15 cellular contexts compared by ENCODE assay signal in the genomic region with DNA sequence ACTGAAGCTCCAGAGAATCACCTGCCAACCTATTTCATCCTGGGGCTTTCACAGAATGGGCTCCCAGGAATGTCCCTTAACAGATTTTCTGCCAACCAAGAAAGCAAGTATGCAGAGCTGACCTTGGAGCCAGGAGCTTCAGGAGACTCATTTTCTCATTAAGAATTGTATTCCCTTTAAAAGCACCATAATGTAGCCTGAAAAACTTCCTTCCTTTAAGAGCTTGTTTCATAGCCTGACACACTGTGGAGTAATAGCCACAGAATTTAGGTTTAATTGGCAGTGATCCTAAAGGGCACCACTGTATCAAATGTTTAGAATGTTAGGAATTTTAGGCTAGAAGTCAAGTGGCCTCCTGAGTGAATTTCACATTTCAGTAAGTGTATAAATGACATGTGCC.
DNase-seq lines count a peak whose midpoint lies in the region; ATAC-seq, FAIRE-seq and TF ChIP-seq lines count a peak whose summit lies in the region.
"Had no signal": no experiment of that assay in that cellular context is flagged by ENCODE, and none has a peak within 500 bp of the region (broad histone marks: within the 10 kb centered on the region; RNA-seq: fewer than 3 reads in every experiment).

No MANE protein-coding gene starts in this region.

- H3K9me3 ChIP-seq in SJCRH30 (replicated peaks): no peaks in the 10 kb centered on the region
- H3K9me3 ChIP-seq in uterus: no peaks in the 10 kb centered on the region
- H3K9me3 ChIP-seq: pancreas had no signal

- peaks cover 19% of the 10 kb centered on the region for H3K4me1 ChIP-seq in SJCRH30
- H3K4me1 ChIP-seq in uterus: no peaks in the 10 kb centered on the region

- H3K36me3 ChIP-seq in SJCRH30 (no peaks in the 10 kb centered on the region), uterus (no peaks in the 10 kb centered on the region)
- H3K36me3 ChIP-seq: pancreas had no signal

- H3K9me3 Mint-ChIP-seq in osteocyte (ENCODE audit: unreplicated experiment): no peaks in the 10 kb centered on the region
- H3K9me3 Mint-ChIP-seq: activated T-helper 2 cell treated with anti-CD3 and anti-CD28 coated beads, Interferon-gamma antibody, Interleukin-2, Interleukin-4, amounts not matched to agents 10 μg/mL and 5 μg/mL and 100 μg/mL, durations not matched to agents 14 hours and 24 hours and 36 hours had no signal

- TF ChIP-seq CTCF in osteocyte (IDR thresholded peaks at IDR 0.05) (no peak), uterus (IDR thresholded peaks at IDR 0.05) (no peak)

- H3K36me3 Mint-ChIP-seq in osteocyte (ENCODE audit: unreplicated experiment): no peaks in the 10 kb centered on the region

- no peak for ATAC-seq in HG02973 (IDR thresholded peaks at IDR 0.05; ENCODE audit: unreplicated experiment)
- ATAC-seq in HG03095 (IDR thresholded peaks at IDR 0.05; ENCODE audit: unreplicated experiment): no peak

- no peak overlapping the region for H3K4me3 ChIP-seq in SJCRH30
- no peak overlapping the region for H3K4me3 ChIP-seq in uterus
- H3K4me3 ChIP-seq: pancreas had no signal

- TF ChIP-seq POLR2A in H54 (IDR thresholded peaks at IDR 0.05; ENCODE audit: low read depth, low read length): no peak
- TF ChIP-seq POLR2A in uterus (IDR thresholded peaks at IDR 0.05): no peak

- H3K27ac ChIP-seq in SJCRH30: peak overlapping the region; percentile 49
- H3K27ac ChIP-seq in uterus: no peak overlapping the region
- H3K27ac ChIP-seq: C4-2B, KMS-11, VCaP had no signal

- H3K4me3 Mint-ChIP-seq in osteocyte (ENCODE audit: unreplicated experiment): no peak overlapping the region

- DNase-seq in H54 (ENCODE audit: insufficient read length, low spot score) (no peak), SJCRH30 (peak; percentile 5 to 11), fibroblast of gingiva (ENCODE audit: low read depth) (peak; percentile 59), osteocyte (ENCODE audit: extremely low spot score, unreplicated experiment) (no peak), uterus (no peak)
- DNase-seq in activated CD4-positive, alpha-beta T cell treated with anti-CD3 and anti-CD28 coated beads for 4 hours: no peak
- DNase-seq: activated CD8-positive, alpha-beta memory T cell treated with anti-CD3 and anti-CD28 coated beads for 24 hours; NCI-H1694; pancreas had no signal

- FAIRE-seq in H54 (lab: Jason Lieb, UNC): peak; percentile 87
- FAIRE-seq: pancreas had no signal

- peaks cover 52% of the 10 kb centered on the region for H3K4me1 Mint-ChIP-seq in osteocyte (ENCODE audit: unreplicated experiment)

- intact Hi-C loops in uterus (cut with DNase I; ENCODE audit: low total_unique reads): no loop called here

- H3K27ac Mint-ChIP-seq in osteocyte (ENCODE audit: unreplicated experiment): peak overlapping the region; percentile 65
- H3K27ac Mint-ChIP-seq: activated T-helper 2 cell treated with anti-CD3 and anti-CD28 coated beads, Interferon-gamma antibody, Interleukin-2, Interleukin-4, amounts not matched to agents 10 μg/mL and 5 μg/mL and 100 μg/mL, durations not matched to agents 14 hours and 24 hours and 36 hours had no signal

- H3K27me3 ChIP-seq in SJCRH30 (no peaks in the 10 kb centered on the region), uterus (no peaks in the 10 kb centered on the region)
- H3K27me3 ChIP-seq: pancreas had no signal

- no peaks in the 10 kb centered on the region for H3K27me3 Mint-ChIP-seq in osteocyte (ENCODE audit: unreplicated experiment)

Comparison
In these comparisons a context has a peak if more than half of its experiments do, and no peak if none do; other contexts are left out.
1. DNase-seq: peak in SJCRH30 (2 of 2) and fibroblast of gingiva (single experiment); none in H54 (single experiment), osteocyte (single experiment), uterus (0 of 2) and activated CD4-positive, alpha-beta T cell treated with anti-CD3 and anti-CD28 coated beads for 4 hours (0 of 2).